In genomic region chr14:68607852-68608232, GRCh38 we compare ENCODE assay signal across 11 cellular contexts.
DNase-seq lines count a peak whose midpoint lies in the region; ATAC-seq, FAIRE-seq and TF ChIP-seq lines count a peak whose summit lies in the region.
"Had no signal": no experiment of that assay in that cellular context is flagged by ENCODE, and none has a peak within 500 bp of the region (broad histone marks: within the 10 kb centered on the region; RNA-seq: fewer than 3 reads in every experiment).

No MANE protein-coding gene starts in this region.

- TF ChIP-seq CTCF in heart left ventricle (IDR thresholded peaks at IDR 0.05) (no peak), endothelial cell of umbilical vein (IDR thresholded peaks at IDR 0.05; ENCODE audit: extremely low read depth in 1 of 2, insufficient read depth in 1 of 2, low read depth in 1 of 2, low read length in 2 of 2) (no peak), neutrophil (IDR thresholded peaks at IDR 0.05) (no peak)

- no peaks in the 10 kb centered on the region for H4K20me1 ChIP-seq in endothelial cell of umbilical vein (replicated peaks; ENCODE audit: control insufficient read depth, extremely low read depth, insufficient read depth, low read length)

- 72 to 84% (median 73%) methylated on average over 6 to 8 of the region's 8 CpGs for WGBS in heart left ventricle, 4 donors
- 45% methylated on average over 8 of the region's 8 CpGs for WGBS in urinary bladder

- no peak for TF ChIP-seq POLR2A in heart left ventricle (IDR thresholded peaks at IDR 0.05)
- TF ChIP-seq POLR2A in endothelial cell of umbilical vein (IDR thresholded peaks at IDR 0.05; ENCODE audit: low read depth, low read length): no peak

- no peaks in the 10 kb centered on the region for H3K36me3 ChIP-seq in heart left ventricle
- H3K36me3 ChIP-seq in endothelial cell of umbilical vein (ENCODE audit: control insufficient read depth in 2 of 2, extremely low read depth in 1 of 2, insufficient read depth in 2 of 2, low read length in 2 of 2): no peaks in the 10 kb centered on the region
- H3K36me3 ChIP-seq in neutrophil: no peaks in the 10 kb centered on the region
- H3K36me3 ChIP-seq in urinary bladder (ENCODE audit: insufficient read depth): no peaks in the 10 kb centered on the region

- no peak overlapping the region for H3K4me2 ChIP-seq in endothelial cell of umbilical vein (ENCODE audit: insufficient read depth, low read length)

- BruUV-seq in endothelial cell of umbilical vein (replicated peaks; lab: Mats Ljungman, UMichigan): no TSS peak

- DNase-seq in heart left ventricle (no peak), left ventricle myocardium superior (no peak), endothelial cell of umbilical vein (ENCODE audit: low read depth, low spot score) (no peak), NCI-H748 treated with DMSO at 0.1 percent for 48 hours (lab: John Stamatoyannopoulos, UW) (no peak), MV-4-11 (lab: John Stamatoyannopoulos, UW) (no peak), superior temporal gyrus (ENCODE audit: extremely low spot score) (no peak)
- DNase-seq: effector CD8-positive, alpha-beta T cell; NCI-H446 had no signal

- intact Hi-C loops in heart left ventricle (cut with DNase I) (no loop called here), left ventricle myocardium superior (cut with micrococcal nuclease) (no loop called here), endothelial cell of umbilical vein (cut with micrococcal nuclease) (no loop called here)

- CTCF ChIA-PET in endothelial cell of umbilical vein (lab: Charles Lee): no interaction called here

- dilution Hi-C loops in endothelial cell of umbilical vein (cut with MboI; ENCODE audit: extremely low pct_ligation_motif_present, low sequenced_read_pairs): no loop called here

- H3K79me2 ChIP-seq in endothelial cell of umbilical vein (ENCODE audit: control insufficient read depth, insufficient read depth, low read length): no peaks in the 10 kb centered on the region

- FAIRE-seq in endothelial cell of umbilical vein (lab: Jason Lieb, UNC): no peak
- FAIRE-seq: islet of Langerhans had no signal

- H3K27ac ChIP-seq in heart left ventricle: peak overlapping the region; percentile 26 to 92 (median 70)
- no peak overlapping the region for H3K27ac ChIP-seq in endothelial cell of umbilical vein (ENCODE audit: insufficient read depth, low read depth, low read length)
- H3K27ac ChIP-seq in neutrophil: peak overlapping the region; percentile 96
- peak overlapping the region; percentile 79 for H3K27ac ChIP-seq in urinary bladder (ENCODE audit: low read depth)

- H3K4me1 ChIP-seq in heart left ventricle (peaks cover 0 to 55% (median 35%) of the 10 kb centered on the region in 12 donors), endothelial cell of umbilical vein (ENCODE audit: control insufficient read depth, extremely low read depth, insufficient read depth, low read length) (no peaks in the 10 kb centered on the region), neutrophil (ENCODE audit: control insufficient read depth in 1 of 2, insufficient read depth in 1 of 2, low read depth in 1 of 2, low read length in 1 of 2) (peaks cover 42 to 48% of the 10 kb centered on the region in 2 experiments), urinary bladder (ENCODE audit: insufficient read depth) (peaks cover 1% of the 10 kb centered on the region)

- peaks cover 0 to 11% (median 0%) of the 10 kb centered on the region in 12 donors for H3K9me3 ChIP-seq in heart left ventricle
- H3K9me3 ChIP-seq in endothelial cell of umbilical vein (replicated peaks; ENCODE audit: control insufficient read depth, insufficient read depth, low read length): no peaks in the 10 kb centered on the region
- H3K9me3 ChIP-seq in neutrophil: no peaks in the 10 kb centered on the region

- H3K4me3 ChIP-seq in heart left ventricle (no peak overlapping the region), endothelial cell of umbilical vein (replicated peaks in 1 of 3; ENCODE audit: insufficient read depth in 1 of 3, low read depth in 1 of 3, low read length in 3 of 3) (no peak overlapping the region), neutrophil (ENCODE audit: low read depth in 1 of 2, low read length in 1 of 2) (peak overlapping the region; percentile 28 to 32), urinary bladder (ENCODE audit: low read depth, low read length) (no peak overlapping the region)

- H3K9ac ChIP-seq in endothelial cell of umbilical vein (replicated peaks; ENCODE audit: extremely low read depth, insufficient read depth, low read length): no peak overlapping the region

- ATAC-seq in heart left ventricle: peak in 1 of 4 donors; percentile 2
- ATAC-seq in left ventricle myocardium superior: no peak

- H3K27me3 ChIP-seq in heart left ventricle (no peaks in the 10 kb centered on the region), endothelial cell of umbilical vein (ENCODE audit: control insufficient read depth in 2 of 2, insufficient read depth in 2 of 2, low read length in 2 of 2) (no peaks in the 10 kb centered on the region), neutrophil (no peaks in the 10 kb centered on the region)

- peak overlapping the region; percentile 82 for H2AFZ ChIP-seq in endothelial cell of umbilical vein (ENCODE audit: low read depth, low read length)

- POLR2A ChIA-PET in endothelial cell of umbilical vein (lab: Charles Lee): no interaction called here

- no peaks in the 10 kb centered on the region for H3K9me1 ChIP-seq in endothelial cell of umbilical vein (replicated peaks; ENCODE audit: control insufficient read depth, extremely low read depth, insufficient read depth, low read length)

TF ChIP-seq in endothelial cell of umbilical vein, 7 proteins besides CTCF, POLR2A, EP300 and RAD21:
- TF ChIP-seq MAX (IDR thresholded peaks at IDR 0.05; ENCODE audit: insufficient read depth, insufficient read length): no peak
- TF ChIP-seq GATA2 (IDR thresholded peaks at IDR 0.05; ENCODE audit: insufficient read depth, insufficient read length, low read depth, low read length): no peak
- TF ChIP-seq JUN (IDR thresholded peaks at IDR 0.05; ENCODE audit: borderline replicate concordance, insufficient read depth, insufficient read length, low read depth): no peak
- no peak for TF ChIP-seq EZH2 (IDR thresholded peaks at IDR 0.05; ENCODE audit: borderline replicate concordance, low read depth, low read length, severe bottlenecking)
- no peak for TF ChIP-seq POLR2AphosphoS5 (IDR thresholded peaks at IDR 0.05; ENCODE audit: insufficient read depth, low read depth, low read length)
- TF ChIP-seq MYC (IDR thresholded peaks at IDR 0.05; ENCODE audit: low read depth, low read length): no peak
- no peak for TF ChIP-seq FOS (IDR thresholded peaks at IDR 0.05; ENCODE audit: borderline replicate concordance, insufficient read depth, low read length)

Comparison
In these comparisons a context has a peak if more than half of its experiments do, and no peak if none do; other contexts are left out.
1. H3K4me3 ChIP-seq: peak in neutrophil (2 of 2); none in heart left ventricle (0 of 12), endothelial cell of umbilical vein (0 of 3) and urinary bladder (single experiment).